ENCODE assay signal across 21 cellular contexts in genomic region chr1:58869638-58870297, GRCh38.
"Had no signal": no experiment of that assay in that cellular context is flagged by ENCODE, and none has a peak within 500 bp of the region (broad histone marks: within the 10 kb centered on the region; RNA-seq: fewer than 3 reads in every experiment).

No MANE protein-coding gene starts in this region.

- H3K27ac ChIP-seq: brain microvascular endothelial cell, coronary artery, gastroesophageal sphincter, heart left ventricle, left ventricle myocardium inferior had no signal

- ATAC-seq: activated CD8-positive, alpha-beta T cell treated with anti-CD3 and anti-CD28 coated beads for 36 hours; activated naive CD8-positive, alpha-beta T cell treated with anti-CD3 and anti-CD28 coated beads, Interleukin-2, amount 50 U/mL, for 24 hours; gastroesophageal sphincter; heart left ventricle; stimulated activated naive CD8-positive, alpha-beta T cell treated with anti-CD3 and anti-CD28 coated beads, Interleukin-15, amount 100 ng/mL, for 72 hours had no signal

- H3K9me3 Mint-ChIP-seq: activated CD8-positive, alpha-beta T cell treated with anti-CD3 and anti-CD28 coated beads for 36 hours; activated naive CD4-positive, alpha-beta T cell treated with anti-CD3 and anti-CD28 coated beads for 36 hours; activated naive CD8-positive, alpha-beta T cell treated with anti-CD3 and anti-CD28 coated beads, Interleukin-2, amount 50 U/mL, for 24 hours; activated T-cell treated with anti-CD3 and anti-CD28 coated beads, Interleukin-2, amount 50 U/mL, for 24 hours; activated T-helper 2 cell treated with anti-CD3 and anti-CD28 coated beads, Interferon-gamma antibody, Interleukin-2, Interleukin-4, amounts not matched to agents 10 μg/mL and 5 μg/mL and 100 μg/mL, durations not matched to agents 14 hours and 24 hours and 36 hours; central memory CD8-positive, alpha-beta T cell; naive B cell; stimulated activated naive CD8-positive, alpha-beta T cell treated with anti-CD3 and anti-CD28 coated beads, Interleukin-15, amount 100 ng/mL, for 72 hours had no signal

- H3K4me1 Mint-ChIP-seq: activated naive CD8-positive, alpha-beta T cell treated with anti-CD3 and anti-CD28 coated beads, Interleukin-2, amount 50 U/mL, for 24 hours; stimulated activated naive CD8-positive, alpha-beta T cell treated with anti-CD3 and anti-CD28 coated beads, Interleukin-15, amount 100 ng/mL, for 72 hours had no signal

- DNase-seq: activated CD4-positive, alpha-beta T cell treated with anti-CD3 and anti-CD28 coated beads for 48 hours; activated CD4-positive, CD25-positive, alpha-beta regulatory T cell; activated CD8-positive, alpha-beta T cell treated with anti-CD3 and anti-CD28 coated beads for 36 hours; activated naive CD4-positive, alpha-beta T cell treated with anti-CD3 and anti-CD28 coated beads for 36 hours; activated naive CD8-positive, alpha-beta T cell treated with anti-CD3 and anti-CD28 coated beads, Interleukin-2, amount 50 U/mL, for 24 hours; activated T-cell treated with anti-CD3 and anti-CD28 coated beads, Interleukin-2, amount 50 U/mL, for 24 hours; anterior cingulate cortex; brain microvascular endothelial cell; heart left ventricle; left ventricle myocardium inferior; mammary epithelial cell; naive B cell; stimulated activated CD4-positive, alpha-beta T cell treated with anti-CD3 and anti-CD28 coated beads, Interleukin-4, amount 100 ng/mL, for 1 hour; stimulated activated naive CD8-positive, alpha-beta T cell treated with anti-CD3 and anti-CD28 coated beads, Interleukin-15, amount 100 ng/mL, for 72 hours had no signal

- H3K4me3 Mint-ChIP-seq: activated CD8-positive, alpha-beta T cell treated with anti-CD3 and anti-CD28 coated beads for 36 hours; activated naive CD4-positive, alpha-beta T cell treated with anti-CD3 and anti-CD28 coated beads for 36 hours; activated naive CD8-positive, alpha-beta T cell treated with anti-CD3 and anti-CD28 coated beads, Interleukin-2, amount 50 U/mL, for 24 hours; activated T-cell treated with anti-CD3 and anti-CD28 coated beads, Interleukin-2, amount 50 U/mL, for 24 hours; central memory CD8-positive, alpha-beta T cell; naive B cell; stimulated activated naive CD8-positive, alpha-beta T cell treated with anti-CD3 and anti-CD28 coated beads, Interleukin-15, amount 100 ng/mL, for 72 hours; type B pancreatic cell had no signal

- H3K27ac Mint-ChIP-seq: activated CD8-positive, alpha-beta T cell treated with anti-CD3 and anti-CD28 coated beads for 36 hours; activated naive CD8-positive, alpha-beta T cell treated with anti-CD3 and anti-CD28 coated beads, Interleukin-2, amount 50 U/mL, for 24 hours; activated T-cell treated with anti-CD3 and anti-CD28 coated beads, Interleukin-2, amount 50 U/mL, for 24 hours; activated T-helper 2 cell treated with anti-CD3 and anti-CD28 coated beads, Interferon-gamma antibody, Interleukin-2, Interleukin-4, amounts not matched to agents 10 μg/mL and 5 μg/mL and 100 μg/mL, durations not matched to agents 14 hours and 24 hours and 36 hours; type B pancreatic cell had no signal

- H3K27me3 ChIP-seq: brain microvascular endothelial cell, gastroesophageal sphincter, heart left ventricle, pancreas had no signal

- H3K36me3 ChIP-seq: brain microvascular endothelial cell, gastroesophageal sphincter, heart left ventricle, left ventricle myocardium inferior, pancreas had no signal

- H3K9me3 ChIP-seq: gastroesophageal sphincter, heart left ventricle, left ventricle myocardium inferior, pancreas had no signal

- H3K4me3 ChIP-seq: coronary artery, gastroesophageal sphincter, heart left ventricle, left ventricle myocardium inferior, pancreas, smooth muscle cell had no signal

- H3K36me3 Mint-ChIP-seq: type B pancreatic cell had no signal

- H3K27me3 Mint-ChIP-seq: activated CD8-positive, alpha-beta T cell treated with anti-CD3 and anti-CD28 coated beads for 36 hours; activated naive CD8-positive, alpha-beta T cell treated with anti-CD3 and anti-CD28 coated beads, Interleukin-2, amount 50 U/mL, for 24 hours; activated T-cell treated with anti-CD3 and anti-CD28 coated beads, Interleukin-2, amount 50 U/mL, for 24 hours; central memory CD8-positive, alpha-beta T cell; naive B cell; stimulated activated naive CD8-positive, alpha-beta T cell treated with anti-CD3 and anti-CD28 coated beads, Interleukin-15, amount 100 ng/mL, for 72 hours had no signal
